In genomic region chr7:44796504-44797328, GRCh38 we compare ENCODE assay signal across 1 cellular context.
TF ChIP-seq lines count a peak whose summit lies in the region.

TSS of gene PPIA (plus strand) at chr7:44796681. CDS start at chr7:44796725, 44 bp downstream.

TF ChIP-seq in HEK293, 187 proteins besides CTCF, POLR2A, EP300 and RAD21 (continued from another document):
- TF ChIP-seq PRDM2 (tag by site-specific recombination; IDR thresholded peaks at IDR 0.05; ENCODE audit: borderline replicate concordance) (no peak), ZBTB7A (tag by site-specific recombination; IDR thresholded peaks at IDR 0.05; ENCODE audit: low read depth) (peak; percentile 25; the same call in 1 of the 2 replicates), KLF8 (tag by site-specific recombination; IDR thresholded peaks at IDR 0.05) (peak; percentile 66), GLIS1 (tag by site-specific recombination; IDR thresholded peaks at IDR 0.05) (peak; percentile 17; the same call in 1 of the 2 replicates), ZNF558 (tag by site-specific recombination; IDR thresholded peaks at IDR 0.05) (no peak), TSHZ1 (tag by site-specific recombination; IDR thresholded peaks at IDR 0.05; ENCODE audit: borderline replicate concordance) (no peak; the same call in 1 of the 2 replicates), ZNF777 (tag by site-specific recombination; IDR thresholded peaks at IDR 0.05; ENCODE audit: borderline replicate concordance) (no peak), ZNF184 (tag by site-specific recombination; IDR thresholded peaks at IDR 0.05) (0 out of 2 replicates have a peak, but pooled peaks have one; percentile 25), ZNF2 (tag by site-specific recombination; IDR thresholded peaks at IDR 0.05) (peak; percentile 27), KLF7 (tag by site-specific recombination; IDR thresholded peaks at IDR 0.05; ENCODE audit: borderline replicate concordance) (no peak), ZIC2 (tag by site-specific recombination; IDR thresholded peaks at IDR 0.05) (no peak), ZNF621 (tag by site-specific recombination; IDR thresholded peaks at IDR 0.05) (no peak)
